ENCODE assay signal across 6 cellular contexts in genomic region chr1:44820328-44820944, GRCh38. TPM values are rescaled to one million over a fixed set of nuclear protein-coding genes. Genes with fewer than 3 reads are reported as not detected.
DNase-seq lines count a peak whose midpoint lies in the region; ATAC-seq, FAIRE-seq and TF ChIP-seq lines count a peak whose summit lies in the region.

No MANE protein-coding gene starts in this region.

- no peaks in the 10 kb centered on the region for H3K9me3 ChIP-seq in HepG2 (ENCODE audit: low read length)

- CTCF ChIA-PET in activated B cell treated with CpG ODN at 0.5 μM for 24 hours (lab: Charles Lee) (interaction anchor here (0.8 to 2.6 kb wide), 7 partner anchors 15 to 91 kb away, joined by 3 to 9 read pairs (median 4); partner anchors contain the start of genes BEST4 and RNU5D-1), HepG2 (lab: Yijun Ruan, JAX; ENCODE audit: low intra/inter-chr PET ratio, low total read pairs) (no interaction called here), HEK293T (lab: Yijun Ruan, JAX) (interaction anchor here (0.7 to 1.4 kb wide), 5 partner anchors 9 to 27 kb away, joined by 3 to 8 read pairs (median 4); partner anchors contain the start of gene PLK3)

- no peak for TF ChIP-seq RAD21 in HepG2 (CRISPR knock-in tag; IDR thresholded peaks at IDR 0.05)

- no peaks in the 10 kb centered on the region for H3K27me3 Mint-ChIP-seq in activated B cell treated with CpG ODN at 0.5 μM for 24 hours

- peak overlapping the region; percentile 57 to 80 (median 64) for H3K4me3 ChIP-seq in HepG2 (replicated peaks in 1 of 3; ENCODE audit: insufficient read depth in 1 of 3, low read depth in 2 of 3, low read length in 3 of 3)

- no TSS peak for BruUV-seq in HepG2 (replicated peaks; lab: Mats Ljungman, UMichigan)

- peak overlapping the region; percentile 100 for H3K27ac Mint-ChIP-seq in activated B cell treated with CpG ODN at 0.5 μM for 24 hours

- intact Hi-C loops in activated B cell treated with CpG ODN at 0.5 μM for 24 hours (cut with micrococcal nuclease) (loop anchor here (5.0 kb wide), 1 partner anchor 482 kb away; no protein-coding TSS in a partner anchor), HepG2 (cut with micrococcal nuclease; ENCODE audit: unreplicated experiment) (loop anchor here (10.0 kb wide), 1 partner anchor 484 kb away; no protein-coding TSS in a partner anchor)

- DNase-seq in activated B cell treated with CpG ODN at 0.5 μM for 24 hours (no peak), HepG2 (ENCODE audit: low spot score) (no peak), HEK293T (ENCODE audit: extremely low spot score) (no peak)

- H3K4me1 Mint-ChIP-seq in activated B cell treated with CpG ODN at 0.5 μM for 24 hours = peaks cover 28% of the 10 kb centered on the region

- H4K20me1 ChIP-seq in HepG2 (ENCODE audit: insufficient read depth, low read length) = no peaks in the 10 kb centered on the region

- no peaks in the 10 kb centered on the region for H3K9me3 Mint-ChIP-seq in activated B cell treated with CpG ODN at 0.5 μM for 24 hours

- no peak for FAIRE-seq in HepG2 (lab: Jason Lieb, UNC)

- TF ChIP-seq EP300 in HepG2 (IDR thresholded peaks at IDR 0.05; ENCODE audit: low read depth in 2 of 2, low read length in 2 of 2) (no peak), HepG2 (CRISPR knock-in tag; IDR thresholded peaks at IDR 0.05; ENCODE audit: borderline replicate concordance) (no peak)

- TF ChIP-seq CTCF in C4-2B (conservative IDR thresholded peaks at IDR 0.05) = no peak
- no peak for TF ChIP-seq CTCF in activated B cell treated with CpG ODN at 0.5 μM for 24 hours (IDR thresholded peaks at IDR 0.05)
- 0 out of 2 replicates have a peak, but pooled peaks have one; percentile 7 for TF ChIP-seq CTCF in HepG2 (CRISPR knock-in tag; IDR thresholded peaks at IDR 0.05)

- peak overlapping the region; percentile 87 for H3K4me2 ChIP-seq in HepG2 (ENCODE audit: low read depth, low read length)

- 8% methylated on average over 12 of the region's 21 CpGs for WGBS in HepG2 (ENCODE audit: low lambda C conversion rate)

- H3K27ac ChIP-seq in C4-2B (peak overlapping the region; percentile 94), HepG2 (ENCODE audit: extremely low read length, insufficient read depth, low read length) (peak overlapping the region; percentile 100)

- H3K36me3 Mint-ChIP-seq in activated B cell treated with CpG ODN at 0.5 μM for 24 hours (ENCODE audit: low read depth) = peaks cover 6% of the 10 kb centered on the region

- no peaks in the 10 kb centered on the region; a peak in 1 of 5 replicates for H3K36me3 ChIP-seq in HepG2 (replicated peaks in 1 of 2; ENCODE audit: control insufficient read depth in 1 of 2, insufficient read depth in 2 of 2, low read length in 2 of 2)

- no peaks in the 10 kb centered on the region for H3K79me2 ChIP-seq in HepG2 (ENCODE audit: insufficient read depth, low read length)

- H3K4me3 Mint-ChIP-seq in activated B cell treated with CpG ODN at 0.5 μM for 24 hours = peak overlapping the region; percentile 88

- in situ Hi-C loops in HepG2 (cut with HindIII; ENCODE audit: extremely low pct_ligation_motif_present, low pct_unique_long_range_greater_than_20kb) = no loop called here

- no peak for ATAC-seq in activated B cell treated with CpG ODN at 0.5 μM for 24 hours (ENCODE audit: low read depth)
- peak; percentile 21 for ATAC-seq in HepG2
- no peak for ATAC-seq in HG03565 (IDR thresholded peaks at IDR 0.05; ENCODE audit: unreplicated experiment)
- ATAC-seq in GM19467 (IDR thresholded peaks at IDR 0.05; ENCODE audit: unreplicated experiment) = no peak

- POLR2A ChIA-PET in activated B cell treated with CpG ODN at 0.5 μM for 24 hours (lab: Charles Lee) (interaction anchor here (0.6 to 7.7 kb wide), 25 partner anchors 10 to 866 kb away, joined by 3 to 364 read pairs (median 10); partner anchors contain the start of genes BEST4, BTBD19, DYNLT4 and EIF2B3), HepG2 (lab: Yijun Ruan, JAX) (interaction anchor here (1.2 to 11.3 kb wide), 14 partner anchors 11 to 680 kb away, joined by 3 to 570 read pairs (median 24); partner anchors contain the start of genes BTBD19, CCDC163, DYNLT4 and HECTD3), HEK293T (lab: Yijun Ruan, JAX) (interaction anchor here (1.0 to 6.8 kb wide), 10 partner anchors 10 to 520 kb away, joined by 3 to 137 read pairs (median 9); partner anchors contain the start of genes BTBD19, DYNLT4, EIF2B3 and MUTYH)

- H3K4me1 ChIP-seq in HepG2 (ENCODE audit: insufficient read depth, low read length) = peaks cover 23% of the 10 kb centered on the region

- H3K9ac ChIP-seq in HepG2 (ENCODE audit: insufficient read depth, low read depth, low read length) = peak overlapping the region; percentile 99

- no peaks in the 10 kb centered on the region for H3K27me3 ChIP-seq in HepG2 (ENCODE audit: control insufficient read depth in 1 of 2, insufficient read depth in 2 of 2, low read length in 2 of 2)

- TF ChIP-seq POLR2A in HepG2 (IDR thresholded peaks at IDR 0.05; ENCODE audit: insufficient read depth in 1 of 2, low read depth in 2 of 2, low read length in 2 of 2) = no peak

- H2AFZ ChIP-seq in HepG2 (ENCODE audit: low read length) = no peak overlapping the region

RNA-seq across cellular contexts. Expression of gene BTBD19, which starts 12.1 kb away (rescaled TPM):
- total RNA-seq in activated B cell treated with CpG ODN at 0.5 μM for 24 hours = 25.8 and 27.6 TPM in 2 replicates
- 1.0 and 2.7 TPM in 2 replicates for total RNA-seq in HepG2 (2016; rRNA removed; fragmentation: Illumina TruSeq; extraction: Trizol)
- 0.51 and 0.97 TPM in 2 replicates for total RNA-seq in HepG2 (2016; cell fraction: cytosol; rRNA removed; fragmentation: Illumina TruSeq; extraction: Trizol; ENCODE audit: low read depth)
- 0.62 and 3.0 TPM in 2 replicates for total RNA-seq in HepG2 (2016; cell fraction: insoluble cytoplasmic fraction; rRNA removed; fragmentation: Illumina TruSeq; extraction: Trizol)
- 0.87 and 1.1 TPM in 2 replicates for total RNA-seq in HepG2 (2016; cell fraction: membrane; rRNA removed; fragmentation: Illumina TruSeq; extraction: Trizol)
- 3.1 and 5.3 TPM in 2 replicates for total RNA-seq in HepG2 (2016; cell fraction: nucleus; rRNA removed; fragmentation: Illumina TruSeq; extraction: Trizol)
- 6.7 and 8.8 TPM in 2 replicates for polyA plus RNA-seq in HepG2 (2011; rRNA removed)
- polyA plus RNA-seq in HepG2 (2011; cell fraction: cytosol; rRNA removed) = 1.8 and 2.0 TPM in 2 replicates
- polyA plus RNA-seq in HepG2 (2011; cell fraction: nucleus; rRNA removed) = 38.3 and 42.2 TPM in 2 replicates
- 2.6 and 2.7 TPM in 2 replicates for polyA plus RNA-seq in HepG2 (2012)
- 0.37 and 0.49 TPM in 2 replicates for polyA plus RNA-seq in HepG2 (2016; cell fraction: cytosol; fragmentation: Illumina TruSeq; extraction: Trizol; ENCODE audit: low read depth)
- 0.70 and 1.9 TPM in 2 replicates for polyA plus RNA-seq in HepG2 (2016; cell fraction: insoluble cytoplasmic fraction; fragmentation: Illumina TruSeq; extraction: Trizol; ENCODE audit: low read depth)
- 0.30 and 0.79 TPM in 2 replicates for polyA plus RNA-seq in HepG2 (2016; cell fraction: membrane; fragmentation: Illumina TruSeq; extraction: Trizol; ENCODE audit: low read depth)
- polyA plus RNA-seq in HepG2 (2016; cell fraction: nucleus; fragmentation: Illumina TruSeq; extraction: Trizol; ENCODE audit: insufficient read depth, low read depth) = 10.8 and 15.7 TPM in 2 replicates
- 1.2 and 11.3 TPM in 2 replicates for polyA minus RNA-seq in HepG2 (2011; rRNA and poly(A)+ RNA removed; ENCODE audit: low replicate concordance)
- 1.8 and 2.0 TPM in 2 replicates for polyA minus RNA-seq in HepG2 (2011; cell fraction: cytosol; rRNA and poly(A)+ RNA removed)
- 12.0 and 16.5 TPM in 2 replicates for polyA minus RNA-seq in HepG2 (2011; cell fraction: nucleus; rRNA and poly(A)+ RNA removed)

RNA-seq across cellular contexts. Expression of gene DYNLT4, which starts 13.3 kb away (rescaled TPM):
- total RNA-seq in activated B cell treated with CpG ODN at 0.5 μM for 24 hours = not detected in 2 replicates
- total RNA-seq in HepG2 (2016; rRNA removed; fragmentation: Illumina TruSeq; extraction: Trizol) = 0.77 TPM in 1 of 2 replicates, not detected in the other
- total RNA-seq in HepG2 (2016; cell fraction: cytosol; rRNA removed; fragmentation: Illumina TruSeq; extraction: Trizol; ENCODE audit: low read depth) = 0.91 and 2.1 TPM in 2 replicates
- total RNA-seq in HepG2 (2016; cell fraction: insoluble cytoplasmic fraction; rRNA removed; fragmentation: Illumina TruSeq; extraction: Trizol) = 0.93 TPM in 1 of 2 replicates, not detected in the other
- total RNA-seq in HepG2 (2016; cell fraction: membrane; rRNA removed; fragmentation: Illumina TruSeq; extraction: Trizol) = 2.0 and 2.1 TPM in 2 replicates
- 0.91 and 2.1 TPM in 2 replicates for total RNA-seq in HepG2 (2016; cell fraction: nucleus; rRNA removed; fragmentation: Illumina TruSeq; extraction: Trizol)
- not detected in 2 replicates for polyA plus RNA-seq in HepG2 (2011; rRNA removed)
- 0.25 TPM in 1 of 2 replicates, not detected in the other for polyA plus RNA-seq in HepG2 (2011; cell fraction: cytosol; rRNA removed)
- polyA plus RNA-seq in HepG2 (2011; cell fraction: nucleus; rRNA removed) = 0.55 and 1.4 TPM in 2 replicates
- not detected in 2 replicates for polyA plus RNA-seq in HepG2 (2012)
- polyA plus RNA-seq in HepG2 (2016; cell fraction: cytosol; fragmentation: Illumina TruSeq; extraction: Trizol; ENCODE audit: low read depth) = not detected in 2 replicates
- polyA plus RNA-seq in HepG2 (2016; cell fraction: insoluble cytoplasmic fraction; fragmentation: Illumina TruSeq; extraction: Trizol; ENCODE audit: low read depth) = not detected in 2 replicates
- polyA plus RNA-seq in HepG2 (2016; cell fraction: membrane; fragmentation: Illumina TruSeq; extraction: Trizol; ENCODE audit: low read depth) = not detected in 2 replicates
- not detected in 2 replicates for polyA plus RNA-seq in HepG2 (2016; cell fraction: nucleus; fragmentation: Illumina TruSeq; extraction: Trizol; ENCODE audit: insufficient read depth, low read depth)
- 3.7 TPM in 1 of 2 replicates, not detected in the other for polyA minus RNA-seq in HepG2 (2011; rRNA and poly(A)+ RNA removed; ENCODE audit: low replicate concordance)
- polyA minus RNA-seq in HepG2 (2011; cell fraction: cytosol; rRNA and poly(A)+ RNA removed) = 0.88 TPM in 1 of 2 replicates, not detected in the other
- 3.4 and 10.9 TPM in 2 replicates for polyA minus RNA-seq in HepG2 (2011; cell fraction: nucleus; rRNA and poly(A)+ RNA removed)

RNA-seq across cellular contexts. Expression of gene PLK3, which starts 20.3 kb away (rescaled TPM):
- total RNA-seq in activated B cell treated with CpG ODN at 0.5 μM for 24 hours = 63.0 and 82.0 TPM in 2 replicates
- 4.5 and 9.8 TPM in 2 replicates for total RNA-seq in HepG2 (2016; rRNA removed; fragmentation: Illumina TruSeq; extraction: Trizol)
- total RNA-seq in HepG2 (2016; cell fraction: cytosol; rRNA removed; fragmentation: Illumina TruSeq; extraction: Trizol; ENCODE audit: low read depth) = 10.4 and 10.6 TPM in 2 replicates
- 3.0 and 11.4 TPM in 2 replicates for total RNA-seq in HepG2 (2016; cell fraction: insoluble cytoplasmic fraction; rRNA removed; fragmentation: Illumina TruSeq; extraction: Trizol)
- 7.7 and 8.3 TPM in 2 replicates for total RNA-seq in HepG2 (2016; cell fraction: membrane; rRNA removed; fragmentation: Illumina TruSeq; extraction: Trizol)
- total RNA-seq in HepG2 (2016; cell fraction: nucleus; rRNA removed; fragmentation: Illumina TruSeq; extraction: Trizol) = 14.5 and 18.3 TPM in 2 replicates
- polyA plus RNA-seq in HepG2 (2011; rRNA removed) = 16.9 and 23.4 TPM in 2 replicates
- 7.7 and 8.3 TPM in 2 replicates for polyA plus RNA-seq in HepG2 (2011; cell fraction: cytosol; rRNA removed)
- 101 and 106 TPM in 2 replicates for polyA plus RNA-seq in HepG2 (2011; cell fraction: nucleus; rRNA removed)
- polyA plus RNA-seq in HepG2 (2012) = 4.3 and 8.5 TPM in 2 replicates
- 2.2 and 2.4 TPM in 2 replicates for polyA plus RNA-seq in HepG2 (2016; cell fraction: cytosol; fragmentation: Illumina TruSeq; extraction: Trizol; ENCODE audit: low read depth)
- 5.2 and 6.6 TPM in 2 replicates for polyA plus RNA-seq in HepG2 (2016; cell fraction: insoluble cytoplasmic fraction; fragmentation: Illumina TruSeq; extraction: Trizol; ENCODE audit: low read depth)
- polyA plus RNA-seq in HepG2 (2016; cell fraction: membrane; fragmentation: Illumina TruSeq; extraction: Trizol; ENCODE audit: low read depth) = 3.1 and 3.6 TPM in 2 replicates
- polyA plus RNA-seq in HepG2 (2016; cell fraction: nucleus; fragmentation: Illumina TruSeq; extraction: Trizol; ENCODE audit: insufficient read depth, low read depth) = 41.8 and 43.4 TPM in 2 replicates
- 10.1 and 27.4 TPM in 2 replicates for polyA minus RNA-seq in HepG2 (2011; rRNA and poly(A)+ RNA removed; ENCODE audit: low replicate concordance)
- polyA minus RNA-seq in HepG2 (2011; cell fraction: cytosol; rRNA and poly(A)+ RNA removed) = 5.1 and 11.4 TPM in 2 replicates
- 37.5 and 48.6 TPM in 2 replicates for polyA minus RNA-seq in HepG2 (2011; cell fraction: nucleus; rRNA and poly(A)+ RNA removed)

RNA-seq across cellular contexts. Expression of gene PTCH2, which starts 22.6 kb away (rescaled TPM):
- total RNA-seq in activated B cell treated with CpG ODN at 0.5 μM for 24 hours = 1.2 TPM in 2 replicates
- total RNA-seq in HepG2 (2016; rRNA removed; fragmentation: Illumina TruSeq; extraction: Trizol) = 0.18 and 0.60 TPM in 2 replicates
- 1.0 and 1.3 TPM in 2 replicates for total RNA-seq in HepG2 (2016; cell fraction: cytosol; rRNA removed; fragmentation: Illumina TruSeq; extraction: Trizol; ENCODE audit: low read depth)
- 0.36 and 0.52 TPM in 2 replicates for total RNA-seq in HepG2 (2016; cell fraction: insoluble cytoplasmic fraction; rRNA removed; fragmentation: Illumina TruSeq; extraction: Trizol)
- total RNA-seq in HepG2 (2016; cell fraction: membrane; rRNA removed; fragmentation: Illumina TruSeq; extraction: Trizol) = 0.45 and 0.46 TPM in 2 replicates
- total RNA-seq in HepG2 (2016; cell fraction: nucleus; rRNA removed; fragmentation: Illumina TruSeq; extraction: Trizol) = 1.3 and 2.2 TPM in 2 replicates
- 1.5 and 1.7 TPM in 2 replicates for polyA plus RNA-seq in HepG2 (2011; rRNA removed)
- polyA plus RNA-seq in HepG2 (2011; cell fraction: cytosol; rRNA removed) = 0.90 and 1.3 TPM in 2 replicates
- polyA plus RNA-seq in HepG2 (2011; cell fraction: nucleus; rRNA removed) = 5.9 and 6.6 TPM in 2 replicates
- 1.0 and 1.1 TPM in 2 replicates for polyA plus RNA-seq in HepG2 (2012)
- 0.27 and 0.43 TPM in 2 replicates for polyA plus RNA-seq in HepG2 (2016; cell fraction: cytosol; fragmentation: Illumina TruSeq; extraction: Trizol; ENCODE audit: low read depth)
- 0.28 and 0.33 TPM in 2 replicates for polyA plus RNA-seq in HepG2 (2016; cell fraction: insoluble cytoplasmic fraction; fragmentation: Illumina TruSeq; extraction: Trizol; ENCODE audit: low read depth)
- 0.42 and 0.57 TPM in 2 replicates for polyA plus RNA-seq in HepG2 (2016; cell fraction: membrane; fragmentation: Illumina TruSeq; extraction: Trizol; ENCODE audit: low read depth)
- 2.9 and 3.2 TPM in 2 replicates for polyA plus RNA-seq in HepG2 (2016; cell fraction: nucleus; fragmentation: Illumina TruSeq; extraction: Trizol; ENCODE audit: insufficient read depth, low read depth)
- polyA minus RNA-seq in HepG2 (2011; rRNA and poly(A)+ RNA removed; ENCODE audit: low replicate concordance) = 0.26 and 1.5 TPM in 2 replicates
- polyA minus RNA-seq in HepG2 (2011; cell fraction: cytosol; rRNA and poly(A)+ RNA removed) = 2.2 and 2.5 TPM in 2 replicates
- polyA minus RNA-seq in HepG2 (2011; cell fraction: nucleus; rRNA and poly(A)+ RNA removed) = 1.2 and 1.3 TPM in 2 replicates

RNA-seq across cellular contexts. Expression of gene BEST4, which starts 32.5 kb away (rescaled TPM):
- total RNA-seq in activated B cell treated with CpG ODN at 0.5 μM for 24 hours (0.49 and 0.62 TPM in 2 replicates), HepG2 (2016; rRNA removed; fragmentation: Illumina TruSeq; extraction: Trizol) (1.4 TPM in 2 replicates)
- total RNA-seq in HepG2 (2016; cell fraction: cytosol; rRNA removed; fragmentation: Illumina TruSeq; extraction: Trizol; ENCODE audit: low read depth) = 0.40 and 0.62 TPM in 2 replicates
- total RNA-seq in HepG2 (2016; cell fraction: insoluble cytoplasmic fraction; rRNA removed; fragmentation: Illumina TruSeq; extraction: Trizol) = 1.4 and 1.5 TPM in 2 replicates
- 1.0 TPM in 2 replicates for total RNA-seq in HepG2 (2016; cell fraction: membrane; rRNA removed; fragmentation: Illumina TruSeq; extraction: Trizol)
- total RNA-seq in HepG2 (2016; cell fraction: nucleus; rRNA removed; fragmentation: Illumina TruSeq; extraction: Trizol) = 0.63 and 1.2 TPM in 2 replicates
- polyA plus RNA-seq in HepG2 (2011; rRNA removed) = 0.71 and 0.77 TPM in 2 replicates
- 0.91 and 1.0 TPM in 2 replicates for polyA plus RNA-seq in HepG2 (2011; cell fraction: cytosol; rRNA removed)
- polyA plus RNA-seq in HepG2 (2011; cell fraction: nucleus; rRNA removed) = 0.93 and 1.1 TPM in 2 replicates
- 1.1 and 1.4 TPM in 2 replicates for polyA plus RNA-seq in HepG2 (2012)
- polyA plus RNA-seq in HepG2 (2016; cell fraction: cytosol; fragmentation: Illumina TruSeq; extraction: Trizol; ENCODE audit: low read depth) = 0.60 and 0.74 TPM in 2 replicates
- polyA plus RNA-seq in HepG2 (2016; cell fraction: insoluble cytoplasmic fraction; fragmentation: Illumina TruSeq; extraction: Trizol; ENCODE audit: low read depth) = 2.0 TPM in 2 replicates
- 0.73 and 0.86 TPM in 2 replicates for polyA plus RNA-seq in HepG2 (2016; cell fraction: membrane; fragmentation: Illumina TruSeq; extraction: Trizol; ENCODE audit: low read depth)
- 1.5 and 1.8 TPM in 2 replicates for polyA plus RNA-seq in HepG2 (2016; cell fraction: nucleus; fragmentation: Illumina TruSeq; extraction: Trizol; ENCODE audit: insufficient read depth, low read depth)
- 0.26 and 0.35 TPM in 2 replicates for polyA minus RNA-seq in HepG2 (2011; rRNA and poly(A)+ RNA removed; ENCODE audit: low replicate concordance)
- 0.59 and 0.62 TPM in 2 replicates for polyA minus RNA-seq in HepG2 (2011; cell fraction: cytosol; rRNA and poly(A)+ RNA removed)
- 0.25 and 0.52 TPM in 2 replicates for polyA minus RNA-seq in HepG2 (2011; cell fraction: nucleus; rRNA and poly(A)+ RNA removed)
